In genomic region chr3:160193644-160194192, GRCh38 we compare ENCODE assay signal across 24 cellular contexts. TPM values are rescaled to one million over a fixed set of nuclear protein-coding genes. Genes with fewer than 3 reads are reported as not detected.
"Had no signal": no experiment of that assay in that cellular context is flagged by ENCODE, and none has a peak within 500 bp of the region (broad histone marks: within the 10 kb centered on the region; RNA-seq: fewer than 3 reads in every experiment).

No MANE protein-coding gene starts in this region.

- H3K27ac Mint-ChIP-seq: activated CD8-positive, alpha-beta T cell treated with anti-CD3 and anti-CD28 coated beads, Interleukin-2, amount 10 ng/mL, durations not matched to agents 7 days and 5 days; activated naive CD8-positive, alpha-beta T cell treated with anti-CD3 and anti-CD28 coated beads, Interleukin-2, amount 10 ng/mL, durations not matched to agents 7 days and 5 days; T-helper 17 cell; WTC11 had no signal

- H3K36me3 Mint-ChIP-seq: activated naive CD8-positive, alpha-beta T cell treated with anti-CD3 and anti-CD28 coated beads, Interleukin-2, amount 10 ng/mL, durations not matched to agents 7 days and 5 days; WTC11 had no signal

- H3K4me3 Mint-ChIP-seq: activated CD8-positive, alpha-beta T cell treated with anti-CD3 and anti-CD28 coated beads, Interleukin-2, amount 10 ng/mL, durations not matched to agents 7 days and 5 days; activated naive CD8-positive, alpha-beta T cell treated with anti-CD3 and anti-CD28 coated beads, Interleukin-2, amount 10 ng/mL, durations not matched to agents 7 days and 5 days; T-helper 17 cell; WTC11 had no signal

- ATAC-seq: activated CD8-positive, alpha-beta T cell treated with anti-CD3 and anti-CD28 coated beads, Interleukin-2, amount 10 ng/mL, durations not matched to agents 7 days and 5 days; PC-3; T-helper 17 cell; WTC11 had no signal

- H3K9me3 ChIP-seq: adrenal gland, MG63 had no signal

- H3K36me3 ChIP-seq: adrenal gland, MG63 had no signal

- H3K4me1 ChIP-seq: adrenal gland had no signal

- H3K27ac ChIP-seq: adrenal gland had no signal

- H3K27me3 ChIP-seq: adrenal gland, MG63 had no signal

- H3K9me3 Mint-ChIP-seq: activated naive CD8-positive, alpha-beta T cell treated with anti-CD3 and anti-CD28 coated beads, Interleukin-2, amount 10 ng/mL, durations not matched to agents 7 days and 5 days had no signal

- DNase-seq: activated CD4-positive, alpha-beta T cell treated with anti-CD3 and anti-CD28 coated beads for 48 hours; activated CD4-positive, alpha-beta T cell treated with anti-CD3 and anti-CD28 coated beads, Interleukin-2, amount 50 U/mL, for 4 hours; activated CD4-positive, CD25-positive, alpha-beta regulatory T cell treated with anti-CD3 and anti-CD28 coated beads, Interleukin-2, amount 50 U/mL, for 72 hours; activated CD8-positive, alpha-beta memory T cell treated with anti-CD3 and anti-CD28 coated beads, Interleukin-2, amount 50 U/mL, for 48 hours; activated CD8-positive, alpha-beta T cell treated with anti-CD3 and anti-CD28 coated beads, Interleukin-2, amount 10 ng/mL, durations not matched to agents 7 days and 5 days; activated naive CD4-positive, alpha-beta T cell treated with anti-CD3 and anti-CD28 coated beads, Interleukin-2, amount 50 U/mL, for 16 hours; activated naive CD8-positive, alpha-beta T cell treated with anti-CD3 and anti-CD28 coated beads, Interleukin-2, amount 10 ng/mL, durations not matched to agents 7 days and 5 days; activated T-cell treated with anti-CD3 and anti-CD28 coated beads, Interleukin-2, amount 50 U/mL, for 1 hour; anterior cingulate cortex; caudate nucleus; MG63; NCI-H1092 treated with DMSO at 0.1 percent for 48 hours; NCI-H1436 treated with DMSO at 0.1 percent for 48 hours; NCI-H187; NCI-H2081; NCI-H226; NCI-H526; PC-3; SHP77 treated with DMSO at 0.1 percent for 48 hours; T-helper 17 cell; T-helper 9 cell had no signal

- H3K4me3 ChIP-seq: adrenal gland, MG63 had no signal

- H3K4me1 Mint-ChIP-seq: activated naive CD8-positive, alpha-beta T cell treated with anti-CD3 and anti-CD28 coated beads, Interleukin-2, amount 10 ng/mL, durations not matched to agents 7 days and 5 days; T-helper 17 cell; WTC11 had no signal

RNA-seq across cellular contexts. Expression of gene C3orf80, which starts 31.5 kb away (rescaled TPM):
- total RNA-seq: activated CD8-positive, alpha-beta T cell treated with anti-CD3 and anti-CD28 coated beads, Interleukin-2, amount 10 ng/mL, durations not matched to agents 7 days and 5 days; activated naive CD8-positive, alpha-beta T cell treated with anti-CD3 and anti-CD28 coated beads, Interleukin-2, amount 10 ng/mL, durations not matched to agents 7 days and 5 days; NCI-H460; T-helper 17 cell had no signal
